ENCODE assay signal across 24 cellular contexts in genomic region chr20:37474386-37474785, GRCh38.
"Had no signal": no experiment of that assay in that cellular context is flagged by ENCODE, and none has a peak within 500 bp of the region (broad histone marks: within the 10 kb centered on the region; RNA-seq: fewer than 3 reads in every experiment).

No MANE protein-coding gene starts in this region.

- H3K9me3 ChIP-seq: colonic mucosa, esophagus muscularis mucosa, gastroesophageal sphincter, lower lobe of right lung, mucosa of descending colon, ovary, psoas muscle, suprapubic skin had no signal

- H3K4me3 ChIP-seq: colonic mucosa, esophagus muscularis mucosa, gastroesophageal sphincter, lower lobe of right lung, mucosa of descending colon, ovary, psoas muscle, skin epidermis, spleen, suprapubic skin had no signal

- H3K27ac Mint-ChIP-seq: dendritic cell treated with granulocyte-macrophage colony-stimulating factor and Interleukin-4, amounts not matched to agents 40 ng/mL and 50 ng/mL, for 4 days; endodermal cell; naive B cell; natural killer cell treated with Interleukin-12 subunit alpha and Interleukin-12 subunit beta and Interleukin-15 and Interleukin-18, amount 100 ng/mL, for 72 hours; stimulated activated naive CD8-positive, alpha-beta T cell treated with anti-CD3 and anti-CD28 coated beads, Interleukin-15, amount 100 ng/mL, for 72 hours had no signal

- H3K27ac ChIP-seq: colonic mucosa, esophagus muscularis mucosa, foreskin keratinocyte, gastroesophageal sphincter, lower lobe of right lung, ovary, psoas muscle, skin epidermis, spleen, suprapubic skin had no signal

- H3K36me3 ChIP-seq: colonic mucosa, esophagus muscularis mucosa, gastroesophageal sphincter, lower lobe of right lung, ovary, spleen, suprapubic skin had no signal

- H3K4me1 ChIP-seq: colonic mucosa, esophagus muscularis mucosa, foreskin keratinocyte, gastroesophageal sphincter, lower lobe of right lung, psoas muscle, spleen, suprapubic skin had no signal

- ATAC-seq: foreskin keratinocyte; gastroesophageal sphincter; left ventricle myocardium superior; lower lobe of right lung; mucosa of descending colon; natural killer cell treated with Interleukin-12 subunit alpha and Interleukin-12 subunit beta and Interleukin-15 and Interleukin-18, amount 100 ng/mL, for 72 hours; psoas muscle; right cardiac atrium; stimulated activated naive CD8-positive, alpha-beta T cell treated with anti-CD3 and anti-CD28 coated beads, Interleukin-15, amount 100 ng/mL, for 72 hours had no signal

- H3K27me3 ChIP-seq: colonic mucosa, esophagus muscularis mucosa, gastroesophageal sphincter, ovary, suprapubic skin had no signal

- DNase-seq: central memory CD4-positive, alpha-beta T cell; colonic mucosa; effector CD8-positive, alpha-beta T cell; foreskin keratinocyte; left ventricle myocardium superior; lower lobe of right lung; mucosa of descending colon; naive B cell; ovary; posterior cingulate gyrus; psoas muscle; right cardiac atrium; spleen; stimulated activated CD4-positive, alpha-beta T cell treated with anti-CD3 and anti-CD28 coated beads, Interleukin-4, amount 100 ng/mL, for 4 hours; stimulated activated naive CD4-positive, alpha-beta T cell; stimulated activated naive CD8-positive, alpha-beta T cell treated with anti-CD3 and anti-CD28 coated beads, Interleukin-15, amount 100 ng/mL, for 72 hours; trophoblast cell had no signal

- H3K9me3 Mint-ChIP-seq: dendritic cell treated with granulocyte-macrophage colony-stimulating factor and Interleukin-4, amounts not matched to agents 40 ng/mL and 50 ng/mL, for 4 days; endodermal cell; natural killer cell treated with Interleukin-12 subunit alpha and Interleukin-12 subunit beta and Interleukin-15 and Interleukin-18, amount 100 ng/mL, for 72 hours; stimulated activated naive CD8-positive, alpha-beta T cell treated with anti-CD3 and anti-CD28 coated beads, Interleukin-15, amount 100 ng/mL, for 72 hours had no signal

- H3K4me3 Mint-ChIP-seq: dendritic cell treated with granulocyte-macrophage colony-stimulating factor and Interleukin-4, amounts not matched to agents 40 ng/mL and 50 ng/mL, for 4 days; endodermal cell; natural killer cell treated with Interleukin-12 subunit alpha and Interleukin-12 subunit beta and Interleukin-15 and Interleukin-18, amount 100 ng/mL, for 72 hours; stimulated activated naive CD8-positive, alpha-beta T cell treated with anti-CD3 and anti-CD28 coated beads, Interleukin-15, amount 100 ng/mL, for 72 hours had no signal

- H3K36me3 Mint-ChIP-seq: natural killer cell treated with Interleukin-12 subunit alpha and Interleukin-12 subunit beta and Interleukin-15 and Interleukin-18, amount 100 ng/mL, for 72 hours had no signal

- H3K4me1 Mint-ChIP-seq: endodermal cell; stimulated activated naive CD8-positive, alpha-beta T cell treated with anti-CD3 and anti-CD28 coated beads, Interleukin-15, amount 100 ng/mL, for 72 hours had no signal
